ENCODE assay signal across 20 cellular contexts in the genomic region with DNA sequence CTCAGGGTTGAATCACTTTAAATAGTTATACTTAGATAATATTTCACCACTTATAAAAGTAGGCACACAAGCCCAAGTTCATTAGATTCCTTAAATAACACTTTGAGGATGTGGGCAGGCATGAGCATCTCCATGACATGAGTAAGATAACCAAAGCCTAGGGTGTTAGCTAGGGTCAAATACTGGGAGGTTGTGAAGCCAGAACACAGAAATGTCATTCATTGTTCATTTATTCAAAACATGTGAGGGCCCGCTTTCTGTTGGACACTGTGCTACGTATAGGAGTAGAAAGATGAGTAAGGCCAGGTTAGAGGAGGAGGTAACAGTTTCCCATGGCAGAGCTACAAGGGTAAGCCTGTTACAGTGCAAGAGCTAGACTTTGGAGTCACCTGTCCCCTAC.
"Had no signal": no experiment of that assay in that cellular context is flagged by ENCODE, and none has a peak within 500 bp of the region (broad histone marks: within the 10 kb centered on the region; RNA-seq: fewer than 3 reads in every experiment).

No MANE protein-coding gene starts in this region.

- H3K36me3 ChIP-seq: left lung, right atrium auricular region, transverse colon had no signal

- H3K27me3 ChIP-seq: body of pancreas, left lung, right atrium auricular region, transverse colon had no signal

- H3K4me3 ChIP-seq: body of pancreas, left lung, right atrium auricular region, transverse colon had no signal

- ATAC-seq: activated CD4-positive, CD25-positive, alpha-beta regulatory T cell treated with anti-CD3 and anti-CD28 coated beads, Interleukin-2, amount 50 U/mL, for 24 hours; body of pancreas; left lung; stimulated activated naive CD8-positive, alpha-beta T cell treated with anti-CD3 and anti-CD28 coated beads, Interleukin-15, Interleukin-2, amounts not matched to agents 100 U/mL and 50 U/mL, for 24 hours; T-cell had no signal

- H3K4me3 Mint-ChIP-seq: activated naive CD8-positive, alpha-beta T cell treated with anti-CD3 and anti-CD28 coated beads for 36 hours; activated T-helper 1 cell treated with anti-CD3 and anti-CD28 coated beads, Interleukin-12 subunit alpha, Interleukin-12 subunit beta, Interleukin-2, Interleukin-4 antibody, amounts not matched to agents 30 ng/mL and 10 ng/mL and 1 ng/mL, durations not matched to agents 14 hours and 24 hours and 36 hours; nephron; T-cell had no signal

- H3K27ac Mint-ChIP-seq: activated naive CD8-positive, alpha-beta T cell treated with anti-CD3 and anti-CD28 coated beads for 36 hours; activated T-helper 1 cell treated with anti-CD3 and anti-CD28 coated beads, Interleukin-12 subunit alpha, Interleukin-12 subunit beta, Interleukin-2, Interleukin-4 antibody, amounts not matched to agents 30 ng/mL and 10 ng/mL and 1 ng/mL, durations not matched to agents 14 hours and 24 hours and 36 hours; nephron; progenitor cell of endocrine pancreas; T-cell had no signal

- H3K9me3 ChIP-seq: body of pancreas, left lung, right atrium auricular region, transverse colon had no signal

- H3K36me3 Mint-ChIP-seq: activated naive CD8-positive, alpha-beta T cell treated with anti-CD3 and anti-CD28 coated beads for 36 hours; T-cell had no signal

- H3K27ac ChIP-seq: body of pancreas, left lung, right atrium auricular region, transverse colon had no signal

- H3K4me1 ChIP-seq: body of pancreas, right atrium auricular region had no signal

- DNase-seq: activated naive CD8-positive, alpha-beta T cell treated with anti-CD3 and anti-CD28 coated beads for 36 hours; amygdala; body of pancreas; cortex of kidney; effector CD8-positive, alpha-beta T cell; islet precursor cell; left lung; nucleus accumbens; small intestine; stimulated activated CD4-positive, alpha-beta T cell treated with anti-CD3 and anti-CD28 coated beads, Interleukin-4, amount 100 ng/mL, for 24 hours; stimulated activated CD8-positive, alpha-beta memory T cell treated with anti-CD3 and anti-CD28 coated beads, Interleukin-4, amount 100 ng/mL, for 48 hours; stimulated activated naive CD8-positive, alpha-beta T cell treated with anti-CD3 and anti-CD28 coated beads, Interleukin-15, Interleukin-2, amounts not matched to agents 100 U/mL and 50 U/mL, for 24 hours; T-cell; T1000; transverse colon had no signal

- H3K9me3 Mint-ChIP-seq: activated naive CD8-positive, alpha-beta T cell treated with anti-CD3 and anti-CD28 coated beads for 36 hours; activated T-helper 1 cell treated with anti-CD3 and anti-CD28 coated beads, Interleukin-12 subunit alpha, Interleukin-12 subunit beta, Interleukin-2, Interleukin-4 antibody, amounts not matched to agents 30 ng/mL and 10 ng/mL and 1 ng/mL, durations not matched to agents 14 hours and 24 hours and 36 hours; nephron; T-cell had no signal

- H3K4me1 Mint-ChIP-seq: activated naive CD8-positive, alpha-beta T cell treated with anti-CD3 and anti-CD28 coated beads for 36 hours; nephron; T-cell had no signal
